ENCODE assay signal across 15 cellular contexts in the genomic region with DNA sequence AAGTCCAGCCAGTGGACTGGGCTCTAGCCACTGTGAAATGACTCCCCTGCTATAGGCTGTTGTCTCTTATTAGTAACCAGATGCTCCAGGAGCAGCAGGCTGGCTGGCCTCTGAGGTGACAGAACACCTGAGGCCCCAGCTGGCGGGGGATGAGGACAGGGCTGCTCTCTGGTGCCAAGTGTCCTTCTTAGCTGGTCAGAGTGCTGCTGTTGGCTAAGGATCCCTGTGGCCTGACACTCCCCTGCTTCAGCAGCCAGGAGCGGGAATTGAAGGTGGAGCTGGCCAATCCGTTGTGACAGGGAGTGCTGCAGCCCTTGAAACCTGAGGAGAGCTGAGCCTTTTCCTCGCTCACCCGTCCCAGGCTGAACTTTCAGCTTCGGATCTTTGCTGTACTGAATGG. TPM values are rescaled to one million over a fixed set of nuclear protein-coding genes. Genes with fewer than 3 reads are reported as not detected.
DNase-seq lines count a peak whose midpoint lies in the region; ATAC-seq and TF ChIP-seq lines count a peak whose summit lies in the region.
"Had no signal": no experiment of that assay in that cellular context is flagged by ENCODE, and none has a peak within 500 bp of the region (broad histone marks: within the 10 kb centered on the region; RNA-seq: fewer than 3 reads in every experiment).

No MANE protein-coding gene starts in this region.

- intact Hi-C loops in Right ventricle myocardium superior (cut with DNase I) (no loop called here), psoas muscle (cut with DNase I) (no loop called here)

- ATAC-seq in Right ventricle myocardium superior (ENCODE audit: poor library complexity) = peak; percentile 83
- peak; percentile 88 to 97 (median 96) for ATAC-seq in psoas muscle
- ATAC-seq in HG03432 (IDR thresholded peaks at IDR 0.05; ENCODE audit: unreplicated experiment) = no peak
- ATAC-seq: natural killer cell treated with Interleukin-12 subunit alpha and Interleukin-12 subunit beta and Interleukin-15 and Interleukin-18, amount 100 ng/mL, for 72 hours; stimulated activated memory B cell treated with anti-CD40 and anti-IgM and Interleukin-4, amounts not matched to agents 10 μg/mL and 1 μg/mL and 100 μg/mL, for 72 hours had no signal

- H3K4me1 ChIP-seq in psoas muscle = peaks cover 24% of the 10 kb centered on the region
- H3K4me1 ChIP-seq: SJSA1 had no signal

- H3K27ac ChIP-seq in psoas muscle = peak overlapping the region; percentile 43
- H3K27ac ChIP-seq: SJSA1 had no signal

- TF ChIP-seq CTCF in psoas muscle (IDR thresholded peaks at IDR 0.05) = no peak

- WGBS in psoas muscle, 3 donors = 5 to 11% (median 9%) methylated on average over 6 of the region's 6 CpGs

- peak; percentile 69 for DNase-seq in H7
- peak; percentile 78 for DNase-seq in NCI-H510A treated with DMSO at 0.1 percent for 48 hours (lab: John Stamatoyannopoulos, UW)
- DNase-seq in Right ventricle myocardium superior = peak; percentile 52
- DNase-seq in psoas muscle = peak; percentile 44 to 81
- DNase-seq in activated CD4-positive, alpha-beta T cell treated with anti-CD3 and anti-CD28 coated beads, Interleukin-2, amount 50 U/mL, for 1 hour = no peak
- no peak for DNase-seq in epidermal melanocyte (ENCODE audit: insufficient read length, low spot score)
- no peak for DNase-seq in inferior parietal cortex (ENCODE audit: extremely low spot score)
- DNase-seq: activated CD4-positive, alpha-beta T cell treated with anti-CD3 and anti-CD28 coated beads for 48 hours; CD8-positive, alpha-beta memory T cell; NCI-H226 had no signal

- H3K4me3 ChIP-seq in H7 (ENCODE audit: insufficient read depth, low read depth, low read length) (no peak overlapping the region), psoas muscle (no peak overlapping the region)
- H3K4me3 ChIP-seq: SJSA1 had no signal

- H3K9me3 ChIP-seq in psoas muscle = no peaks in the 10 kb centered on the region
- H3K9me3 ChIP-seq: SJSA1 had no signal

- H3K27me3 ChIP-seq in H7 (ENCODE audit: control insufficient read depth, insufficient read depth, low read length) (no peaks in the 10 kb centered on the region), psoas muscle (ENCODE audit: insufficient read depth in 3 of 3, low read length in 2 of 3) (no peaks in the 10 kb centered on the region)
- H3K27me3 ChIP-seq: SJSA1 had no signal

- H3K36me3 ChIP-seq in H7 (replicated peaks; ENCODE audit: control insufficient read depth, insufficient read depth, low read length) (no peaks in the 10 kb centered on the region), psoas muscle (ENCODE audit: insufficient read depth in 1 of 2, low read depth in 1 of 2) (no peaks in the 10 kb centered on the region)
- H3K36me3 ChIP-seq: SJSA1 had no signal

RNA-seq across cellular contexts. Expression of gene TMEM229B, which starts 30.7 kb away (rescaled TPM):
- 0.07 and 0.69 TPM in 2 replicates for total RNA-seq in H7 (2014; rRNA removed; shearing (Covaris generic))
- 2.3 TPM for total RNA-seq in Right ventricle myocardium superior
- 1 to 10 TPM in 1 of 4 donors, under 1 TPM in 3; 0.46 to 1.2 (median 0.72) TPM for total RNA-seq in psoas muscle
- polyA plus RNA-seq in psoas muscle = under 1 TPM; 0.14 to 0.52 (median 0.48) TPM

RNA-seq across cellular contexts. Expression of gene PLEK2, which starts 45.8 kb away (rescaled TPM):
- total RNA-seq in H7 (2014; rRNA removed; shearing (Covaris generic)) = not detected in 2 replicates
- total RNA-seq in Right ventricle myocardium superior (not detected), psoas muscle (under 1 TPM in 2 of 4 donors, not detected in 2; 0.59 to 0.77 TPM)
- 1 to 10 TPM in 1 of 3 donors, under 1 TPM in 1, not detected in 1; 0.05 to 2.1 TPM for polyA plus RNA-seq in psoas muscle
- total RNA-seq: natural killer cell treated with Interleukin-12 subunit alpha and Interleukin-12 subunit beta and Interleukin-15 and Interleukin-18, amount 100 ng/mL, for 72 hours had no signal
- polyA plus RNA-seq: IgD-negative memory B cell had no signal

Comparison
In these comparisons a context has a peak if more than half of its experiments do, and no peak if none do; other contexts are left out.
1. DNase-seq: peak in H7 (single experiment), NCI-H510A treated with DMSO at 0.1 percent for 48 hours (single experiment), Right ventricle myocardium superior (single experiment) and psoas muscle (2 of 2); none in activated CD4-positive, alpha-beta T cell treated with anti-CD3 and anti-CD28 coated beads, Interleukin-2, amount 50 U/mL, for 1 hour (single experiment), epidermal melanocyte (single experiment) and inferior parietal cortex (single experiment).